1 cellular context compared by ENCODE assay signal in the genomic region with DNA sequence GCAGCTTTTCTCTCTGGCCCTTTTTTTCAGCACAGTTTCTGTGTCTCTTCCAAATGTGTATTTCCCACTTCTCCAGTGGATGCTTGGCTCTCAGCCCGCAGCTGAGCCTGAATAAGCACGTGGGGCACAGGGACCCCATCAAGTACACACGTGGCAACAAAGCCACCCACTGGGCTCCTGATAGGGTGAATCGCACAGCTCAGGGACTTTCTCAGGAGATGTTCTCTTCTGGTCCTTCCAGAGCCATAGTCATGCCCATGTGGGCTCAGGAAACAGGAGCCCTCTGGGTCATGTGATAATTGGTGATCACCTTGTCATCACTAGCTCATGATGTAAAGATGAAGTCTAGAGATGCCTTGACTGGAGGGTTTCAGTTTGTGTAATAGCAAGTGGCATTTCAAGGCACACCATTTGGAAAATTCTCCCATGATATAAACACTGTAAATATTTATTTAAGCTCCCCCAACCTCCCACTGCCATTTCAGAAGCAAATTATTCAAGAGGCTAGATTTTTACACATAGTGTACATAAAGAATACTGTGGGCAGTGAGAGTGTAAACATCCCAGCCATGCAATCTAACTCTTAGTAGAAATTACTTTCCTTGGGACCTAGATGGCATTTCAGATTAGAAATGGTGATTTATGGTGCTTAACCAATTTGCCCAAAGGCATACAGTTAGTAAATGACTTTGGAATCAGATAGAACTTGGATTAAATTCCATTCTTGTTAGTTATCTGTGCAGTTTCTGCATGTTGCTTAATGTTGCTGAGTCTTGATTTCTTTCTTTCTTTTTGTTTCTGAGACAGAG.
TF ChIP-seq lines count a peak whose summit lies in the region.

No MANE protein-coding gene starts in this region.

TF ChIP-seq in HEK293, 187 proteins besides CTCF, POLR2A, EP300 and RAD21 (continued from another document):
- TF ChIP-seq, protein P1, sequence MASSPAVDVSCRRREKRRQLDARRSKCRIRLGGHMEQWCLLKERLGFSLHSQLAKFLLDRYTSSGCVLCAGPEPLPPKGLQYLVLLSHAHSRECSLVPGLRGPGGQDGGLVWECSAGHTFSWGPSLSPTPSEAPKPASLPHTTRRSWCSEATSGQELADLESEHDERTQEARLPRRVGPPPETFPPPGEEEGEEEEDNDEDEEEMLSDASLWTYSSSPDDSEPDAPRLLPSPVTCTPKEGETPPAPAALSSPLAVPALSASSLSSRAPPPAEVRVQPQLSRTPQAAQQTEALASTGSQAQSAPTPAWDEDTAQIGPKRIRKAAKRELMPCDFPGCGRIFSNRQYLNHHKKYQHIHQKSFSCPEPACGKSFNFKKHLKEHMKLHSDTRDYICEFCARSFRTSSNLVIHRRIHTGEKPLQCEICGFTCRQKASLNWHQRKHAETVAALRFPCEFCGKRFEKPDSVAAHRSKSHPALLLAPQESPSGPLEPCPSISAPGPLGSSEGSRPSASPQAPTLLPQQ (tag by site-specific recombination; IDR thresholded peaks at IDR 0.05) = no peak
- TF ChIP-seq ZEB2 (tag by site-specific recombination; IDR thresholded peaks at IDR 0.05) (peak; percentile 55), ZBTB8A (tag by site-specific recombination; IDR thresholded peaks at IDR 0.05) (peak; percentile 31; the same call in 1 of the 2 replicates), ZIC2 (tag by site-specific recombination; IDR thresholded peaks at IDR 0.05) (no peak), TRIM28 (IDR thresholded peaks at IDR 0.05; ENCODE audit: borderline replicate concordance, low read length) (peak; percentile 81; the same call in 1 of the 2 replicates), REPIN1 (tag by site-specific recombination; IDR thresholded peaks at IDR 0.05; ENCODE audit: low read depth) (no peak), WT1 (tag by site-specific recombination; IDR thresholded peaks at IDR 0.05) (peak; percentile 83), ZNF10 (tag by site-specific recombination; IDR thresholded peaks at IDR 0.05) (no peak), FEZF1 (tag by site-specific recombination; IDR thresholded peaks at IDR 0.05) (peak; percentile 84), EGR2 (tag by site-specific recombination; IDR thresholded peaks at IDR 0.05; ENCODE audit: low read depth) (0 out of 2 replicates have a peak, but pooled peaks have one; percentile 18), ZNF768 (tag by site-specific recombination; IDR thresholded peaks at IDR 0.05) (no peak), IKZF3 (tag by site-specific recombination; IDR thresholded peaks at IDR 0.05) (no peak), ZXDB (tag by site-specific recombination; IDR thresholded peaks at IDR 0.05) (peak; percentile 38; the same call in 1 of the 2 replicates), ZNF335 (tag by site-specific recombination; conservative IDR thresholded peaks at IDR 0.05) (peak; percentile 26; the same call in 1 of the 2 replicates), ZBTB17 (tag by site-specific recombination; IDR thresholded peaks at IDR 0.05) (peak; percentile 48), OVOL3 (tag by site-specific recombination; IDR thresholded peaks at IDR 0.05) (no peak), ZNF140 (tag by site-specific recombination; IDR thresholded peaks at IDR 0.05) (no peak), SP7 (tag by site-specific recombination; IDR thresholded peaks at IDR 0.05) (peak; percentile 56)
- TF ChIP-seq, protein P2, sequence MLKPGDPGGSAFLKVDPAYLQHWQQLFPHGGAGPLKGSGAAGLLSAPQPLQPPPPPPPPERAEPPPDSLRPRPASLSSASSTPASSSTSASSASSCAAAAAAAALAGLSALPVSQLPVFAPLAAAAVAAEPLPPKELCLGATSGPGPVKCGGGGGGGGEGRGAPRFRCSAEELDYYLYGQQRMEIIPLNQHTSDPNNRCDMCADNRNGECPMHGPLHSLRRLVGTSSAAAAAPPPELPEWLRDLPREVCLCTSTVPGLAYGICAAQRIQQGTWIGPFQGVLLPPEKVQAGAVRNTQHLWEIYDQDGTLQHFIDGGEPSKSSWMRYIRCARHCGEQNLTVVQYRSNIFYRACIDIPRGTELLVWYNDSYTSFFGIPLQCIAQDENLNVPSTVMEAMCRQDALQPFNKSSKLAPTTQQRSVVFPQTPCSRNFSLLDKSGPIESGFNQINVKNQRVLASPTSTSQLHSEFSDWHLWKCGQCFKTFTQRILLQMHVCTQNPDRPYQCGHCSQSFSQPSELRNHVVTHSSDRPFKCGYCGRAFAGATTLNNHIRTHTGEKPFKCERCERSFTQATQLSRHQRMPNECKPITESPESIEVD (tag by site-specific recombination; IDR thresholded peaks at IDR 0.05) = peak; percentile 73
- TF ChIP-seq, protein P3, sequence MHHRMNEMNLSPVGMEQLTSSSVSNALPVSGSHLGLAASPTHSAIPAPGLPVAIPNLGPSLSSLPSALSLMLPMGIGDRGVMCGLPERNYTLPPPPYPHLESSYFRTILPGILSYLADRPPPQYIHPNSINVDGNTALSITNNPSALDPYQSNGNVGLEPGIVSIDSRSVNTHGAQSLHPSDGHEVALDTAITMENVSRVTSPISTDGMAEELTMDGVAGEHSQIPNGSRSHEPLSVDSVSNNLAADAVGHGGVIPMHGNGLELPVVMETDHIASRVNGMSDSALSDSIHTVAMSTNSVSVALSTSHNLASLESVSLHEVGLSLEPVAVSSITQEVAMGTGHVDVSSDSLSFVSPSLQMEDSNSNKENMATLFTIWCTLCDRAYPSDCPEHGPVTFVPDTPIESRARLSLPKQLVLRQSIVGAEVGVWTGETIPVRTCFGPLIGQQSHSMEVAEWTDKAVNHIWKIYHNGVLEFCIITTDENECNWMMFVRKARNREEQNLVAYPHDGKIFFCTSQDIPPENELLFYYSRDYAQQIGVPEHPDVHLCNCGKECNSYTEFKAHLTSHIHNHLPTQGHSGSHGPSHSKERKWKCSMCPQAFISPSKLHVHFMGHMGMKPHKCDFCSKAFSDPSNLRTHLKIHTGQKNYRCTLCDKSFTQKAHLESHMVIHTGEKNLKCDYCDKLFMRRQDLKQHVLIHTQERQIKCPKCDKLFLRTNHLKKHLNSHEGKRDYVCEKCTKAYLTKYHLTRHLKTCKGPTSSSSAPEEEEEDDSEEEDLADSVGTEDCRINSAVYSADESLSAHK (tag by site-specific recombination; IDR thresholded peaks at IDR 0.05) = peak; percentile 21; the same call in 1 of the 2 replicates
- TF ChIP-seq, protein P4, sequence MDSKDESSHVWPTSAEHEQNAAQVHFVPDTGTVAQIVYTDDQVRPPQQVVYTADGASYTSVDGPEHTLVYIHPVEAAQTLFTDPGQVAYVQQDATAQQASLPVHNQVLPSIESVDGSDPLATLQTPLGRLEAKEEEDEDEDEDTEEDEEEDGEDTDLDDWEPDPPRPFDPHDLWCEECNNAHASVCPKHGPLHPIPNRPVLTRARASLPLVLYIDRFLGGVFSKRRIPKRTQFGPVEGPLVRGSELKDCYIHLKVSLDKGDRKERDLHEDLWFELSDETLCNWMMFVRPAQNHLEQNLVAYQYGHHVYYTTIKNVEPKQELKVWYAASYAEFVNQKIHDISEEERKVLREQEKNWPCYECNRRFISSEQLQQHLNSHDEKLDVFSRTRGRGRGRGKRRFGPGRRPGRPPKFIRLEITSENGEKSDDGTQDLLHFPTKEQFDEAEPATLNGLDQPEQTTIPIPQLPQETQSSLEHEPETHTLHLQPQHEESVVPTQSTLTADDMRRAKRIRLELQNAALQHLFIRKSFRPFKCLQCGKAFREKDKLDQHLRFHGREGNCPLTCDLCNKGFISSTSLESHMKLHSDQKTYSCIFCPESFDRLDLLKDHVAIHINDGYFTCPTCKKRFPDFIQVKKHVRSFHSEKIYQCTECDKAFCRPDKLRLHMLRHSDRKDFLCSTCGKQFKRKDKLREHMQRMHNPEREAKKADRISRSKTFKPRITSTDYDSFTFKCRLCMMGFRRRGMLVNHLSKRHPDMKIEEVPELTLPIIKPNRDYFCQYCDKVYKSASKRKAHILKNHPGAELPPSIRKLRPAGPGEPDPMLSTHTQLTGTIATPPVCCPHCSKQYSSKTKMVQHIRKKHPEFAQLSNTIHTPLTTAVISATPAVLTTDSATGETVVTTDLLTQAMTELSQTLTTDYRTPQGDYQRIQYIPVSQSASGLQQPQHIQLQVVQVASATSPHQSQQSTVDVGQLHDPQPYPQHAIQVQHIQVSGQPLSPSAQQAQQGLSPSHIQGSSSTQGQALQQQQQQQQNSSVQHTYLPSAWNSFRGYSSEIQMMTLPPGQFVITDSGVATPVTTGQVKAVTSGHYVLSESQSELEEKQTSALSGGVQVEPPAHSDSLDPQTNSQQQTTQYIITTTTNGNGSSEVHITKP (tag by site-specific recombination; IDR thresholded peaks at IDR 0.05) = peak; percentile 31; the same call in 1 of the 2 replicates
- TF ChIP-seq, protein P5, sequence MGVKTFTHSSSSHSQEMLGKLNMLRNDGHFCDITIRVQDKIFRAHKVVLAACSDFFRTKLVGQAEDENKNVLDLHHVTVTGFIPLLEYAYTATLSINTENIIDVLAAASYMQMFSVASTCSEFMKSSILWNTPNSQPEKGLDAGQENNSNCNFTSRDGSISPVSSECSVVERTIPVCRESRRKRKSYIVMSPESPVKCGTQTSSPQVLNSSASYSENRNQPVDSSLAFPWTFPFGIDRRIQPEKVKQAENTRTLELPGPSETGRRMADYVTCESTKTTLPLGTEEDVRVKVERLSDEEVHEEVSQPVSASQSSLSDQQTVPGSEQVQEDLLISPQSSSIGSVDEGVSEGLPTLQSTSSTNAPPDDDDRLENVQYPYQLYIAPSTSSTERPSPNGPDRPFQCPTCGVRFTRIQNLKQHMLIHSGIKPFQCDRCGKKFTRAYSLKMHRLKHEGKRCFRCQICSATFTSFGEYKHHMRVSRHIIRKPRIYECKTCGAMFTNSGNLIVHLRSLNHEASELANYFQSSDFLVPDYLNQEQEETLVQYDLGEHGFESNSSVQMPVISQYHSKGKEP (tag by site-specific recombination; IDR thresholded peaks at IDR 0.05) = peak; percentile 76; the same call in 1 of the 2 replicates
